1 cellular context compared by ENCODE assay signal in the genomic region with DNA sequence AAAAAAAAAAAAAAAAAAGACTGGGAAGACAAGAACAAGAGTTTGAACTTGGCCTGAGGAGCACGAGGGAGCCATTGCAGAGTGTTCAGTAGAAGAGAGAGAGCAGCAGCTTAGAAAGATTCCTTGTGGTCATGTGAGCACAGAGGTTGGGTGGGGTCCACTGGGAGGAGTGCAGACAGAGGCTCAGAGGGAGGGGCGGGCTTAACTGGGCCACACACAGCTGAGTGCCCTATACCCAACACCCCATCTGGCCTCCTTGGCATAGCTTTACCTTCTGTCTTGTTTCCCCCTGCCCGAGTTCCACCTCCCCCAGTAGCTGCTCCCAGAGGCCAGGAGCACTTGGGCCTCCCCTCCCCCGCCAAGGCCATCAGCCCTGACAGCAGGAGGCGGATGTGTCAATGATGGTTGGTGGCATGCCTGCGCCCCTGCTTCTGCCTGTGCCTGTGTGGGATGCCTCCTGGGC.
TF ChIP-seq lines count a peak whose summit lies in the region.

No MANE protein-coding gene starts in this region.

TF ChIP-seq in GM23338, 12 proteins besides CTCF, POLR2A, EP300 and RAD21:
- TF ChIP-seq, protein P1, sequence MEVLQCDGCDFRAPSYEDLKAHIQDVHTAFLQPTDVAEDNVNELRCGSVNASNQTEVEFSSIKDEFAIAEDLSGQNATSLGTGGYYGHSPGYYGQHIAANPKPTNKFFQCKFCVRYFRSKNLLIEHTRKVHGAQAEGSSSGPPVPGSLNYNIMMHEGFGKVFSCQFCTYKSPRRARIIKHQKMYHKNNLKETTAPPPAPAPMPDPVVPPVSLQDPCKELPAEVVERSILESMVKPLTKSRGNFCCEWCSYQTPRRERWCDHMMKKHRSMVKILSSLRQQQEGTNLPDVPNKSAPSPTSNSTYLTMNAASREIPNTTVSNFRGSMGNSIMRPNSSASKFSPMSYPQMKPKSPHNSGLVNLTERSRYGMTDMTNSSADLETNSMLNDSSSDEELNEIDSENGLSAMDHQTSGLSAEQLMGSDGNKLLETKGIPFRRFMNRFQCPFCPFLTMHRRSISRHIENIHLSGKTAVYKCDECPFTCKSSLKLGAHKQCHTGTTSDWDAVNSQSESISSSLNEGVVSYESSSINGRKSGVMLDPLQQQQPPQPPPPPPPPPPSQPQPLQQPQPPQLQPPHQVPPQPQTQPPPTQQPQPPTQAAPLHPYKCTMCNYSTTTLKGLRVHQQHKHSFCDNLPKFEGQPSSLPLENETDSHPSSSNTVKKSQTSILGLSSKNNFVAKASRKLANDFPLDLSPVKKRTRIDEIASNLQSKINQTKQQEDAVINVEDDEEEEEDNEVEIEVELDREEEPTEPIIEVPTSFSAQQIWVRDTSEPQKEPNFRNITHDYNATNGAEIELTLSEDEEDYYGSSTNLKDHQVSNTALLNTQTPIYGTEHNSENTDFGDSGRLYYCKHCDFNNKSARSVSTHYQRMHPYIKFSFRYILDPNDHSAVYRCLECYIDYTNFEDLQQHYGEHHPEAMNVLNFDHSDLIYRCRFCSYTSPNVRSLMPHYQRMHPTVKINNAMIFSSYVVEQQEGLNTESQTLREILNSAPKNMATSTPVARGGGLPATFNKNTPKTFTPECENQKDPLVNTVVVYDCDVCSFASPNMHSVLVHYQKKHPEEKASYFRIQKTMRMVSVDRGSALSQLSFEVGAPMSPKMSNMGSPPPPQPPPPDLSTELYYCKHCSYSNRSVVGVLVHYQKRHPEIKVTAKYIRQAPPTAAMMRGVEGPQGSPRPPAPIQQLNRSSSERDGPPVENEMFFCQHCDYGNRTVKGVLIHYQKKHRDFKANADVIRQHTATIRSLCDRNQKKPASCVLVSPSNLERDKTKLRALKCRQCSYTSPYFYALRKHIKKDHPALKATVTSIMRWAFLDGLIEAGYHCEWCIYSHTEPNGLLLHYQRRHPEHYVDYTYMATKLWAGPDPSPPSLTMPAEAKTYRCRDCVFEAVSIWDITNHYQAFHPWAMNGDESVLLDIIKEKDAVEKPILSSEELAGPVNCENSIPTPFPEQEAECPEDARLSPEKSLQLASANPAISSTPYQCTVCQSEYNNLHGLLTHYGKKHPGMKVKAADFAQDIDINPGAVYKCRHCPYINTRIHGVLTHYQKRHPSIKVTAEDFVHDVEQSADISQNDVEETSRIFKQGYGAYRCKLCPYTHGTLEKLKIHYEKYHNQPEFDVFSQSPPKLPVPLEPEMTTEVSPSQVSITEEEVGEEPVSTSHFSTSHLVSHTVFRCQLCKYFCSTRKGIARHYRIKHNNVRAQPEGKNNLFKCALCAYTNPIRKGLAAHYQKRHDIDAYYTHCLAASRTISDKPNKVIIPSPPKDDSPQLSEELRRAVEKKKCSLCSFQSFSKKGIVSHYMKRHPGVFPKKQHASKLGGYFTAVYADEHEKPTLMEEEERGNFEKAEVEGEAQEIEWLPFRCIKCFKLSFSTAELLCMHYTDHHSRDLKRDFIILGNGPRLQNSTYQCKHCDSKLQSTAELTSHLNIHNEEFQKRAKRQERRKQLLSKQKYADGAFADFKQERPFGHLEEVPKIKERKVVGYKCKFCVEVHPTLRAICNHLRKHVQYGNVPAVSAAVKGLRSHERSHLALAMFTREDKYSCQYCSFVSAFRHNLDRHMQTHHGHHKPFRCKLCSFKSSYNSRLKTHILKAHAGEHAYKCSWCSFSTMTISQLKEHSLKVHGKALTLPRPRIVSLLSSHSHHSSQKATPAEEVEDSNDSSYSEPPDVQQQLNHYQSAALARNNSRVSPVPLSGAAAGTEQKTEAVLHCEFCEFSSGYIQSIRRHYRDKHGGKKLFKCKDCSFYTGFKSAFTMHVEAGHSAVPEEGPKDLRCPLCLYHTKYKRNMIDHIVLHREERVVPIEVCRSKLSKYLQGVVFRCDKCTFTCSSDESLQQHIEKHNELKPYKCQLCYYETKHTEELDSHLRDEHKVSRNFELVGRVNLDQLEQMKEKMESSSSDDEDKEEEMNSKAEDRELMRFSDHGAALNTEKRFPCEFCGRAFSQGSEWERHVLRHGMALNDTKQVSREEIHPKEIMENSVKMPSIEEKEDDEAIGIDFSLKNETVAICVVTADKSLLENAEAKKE (CRISPR knock-in tag; IDR thresholded peaks at IDR 0.05) = no peak
- peak; percentile 80; the same call in 1 of the 2 replicates for TF ChIP-seq NANOG (IDR thresholded peaks at IDR 0.05; ENCODE audit: borderline replicate concordance)
- no peak for TF ChIP-seq JUNB (IDR thresholded peaks at IDR 0.05; ENCODE audit: unreplicated experiment)
- TF ChIP-seq, protein P2, sequence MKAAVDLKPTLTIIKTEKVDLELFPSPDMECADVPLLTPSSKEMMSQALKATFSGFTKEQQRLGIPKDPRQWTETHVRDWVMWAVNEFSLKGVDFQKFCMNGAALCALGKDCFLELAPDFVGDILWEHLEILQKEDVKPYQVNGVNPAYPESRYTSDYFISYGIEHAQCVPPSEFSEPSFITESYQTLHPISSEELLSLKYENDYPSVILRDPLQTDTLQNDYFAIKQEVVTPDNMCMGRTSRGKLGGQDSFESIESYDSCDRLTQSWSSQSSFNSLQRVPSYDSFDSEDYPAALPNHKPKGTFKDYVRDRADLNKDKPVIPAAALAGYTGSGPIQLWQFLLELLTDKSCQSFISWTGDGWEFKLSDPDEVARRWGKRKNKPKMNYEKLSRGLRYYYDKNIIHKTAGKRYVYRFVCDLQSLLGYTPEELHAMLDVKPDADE (IDR thresholded peaks at IDR 0.05) = peak; percentile 69; the same call in 1 of the 2 replicates
- TF ChIP-seq ZNF114 (CRISPR knock-in tag; IDR thresholded peaks at IDR 0.05) = no peak
- TF ChIP-seq EZH2 (IDR thresholded peaks at IDR 0.05; ENCODE audit: low read depth, unreplicated experiment) = no peak
- no peak for TF ChIP-seq ZNF331 (CRISPR knock-in tag; IDR thresholded peaks at IDR 0.05; ENCODE audit: low read depth)
- TF ChIP-seq, protein P3, sequence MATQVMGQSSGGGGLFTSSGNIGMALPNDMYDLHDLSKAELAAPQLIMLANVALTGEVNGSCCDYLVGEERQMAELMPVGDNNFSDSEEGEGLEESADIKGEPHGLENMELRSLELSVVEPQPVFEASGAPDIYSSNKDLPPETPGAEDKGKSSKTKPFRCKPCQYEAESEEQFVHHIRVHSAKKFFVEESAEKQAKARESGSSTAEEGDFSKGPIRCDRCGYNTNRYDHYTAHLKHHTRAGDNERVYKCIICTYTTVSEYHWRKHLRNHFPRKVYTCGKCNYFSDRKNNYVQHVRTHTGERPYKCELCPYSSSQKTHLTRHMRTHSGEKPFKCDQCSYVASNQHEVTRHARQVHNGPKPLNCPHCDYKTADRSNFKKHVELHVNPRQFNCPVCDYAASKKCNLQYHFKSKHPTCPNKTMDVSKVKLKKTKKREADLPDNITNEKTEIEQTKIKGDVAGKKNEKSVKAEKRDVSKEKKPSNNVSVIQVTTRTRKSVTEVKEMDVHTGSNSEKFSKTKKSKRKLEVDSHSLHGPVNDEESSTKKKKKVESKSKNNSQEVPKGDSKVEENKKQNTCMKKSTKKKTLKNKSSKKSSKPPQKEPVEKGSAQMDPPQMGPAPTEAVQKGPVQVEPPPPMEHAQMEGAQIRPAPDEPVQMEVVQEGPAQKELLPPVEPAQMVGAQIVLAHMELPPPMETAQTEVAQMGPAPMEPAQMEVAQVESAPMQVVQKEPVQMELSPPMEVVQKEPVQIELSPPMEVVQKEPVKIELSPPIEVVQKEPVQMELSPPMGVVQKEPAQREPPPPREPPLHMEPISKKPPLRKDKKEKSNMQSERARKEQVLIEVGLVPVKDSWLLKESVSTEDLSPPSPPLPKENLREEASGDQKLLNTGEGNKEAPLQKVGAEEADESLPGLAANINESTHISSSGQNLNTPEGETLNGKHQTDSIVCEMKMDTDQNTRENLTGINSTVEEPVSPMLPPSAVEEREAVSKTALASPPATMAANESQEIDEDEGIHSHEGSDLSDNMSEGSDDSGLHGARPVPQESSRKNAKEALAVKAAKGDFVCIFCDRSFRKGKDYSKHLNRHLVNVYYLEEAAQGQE (IDR thresholded peaks at IDR 0.05; ENCODE audit: unreplicated experiment) = no peak
- no peak for TF ChIP-seq EZH2phosphoT487 (IDR thresholded peaks at IDR 0.05; ENCODE audit: unreplicated experiment)
- no peak for TF ChIP-seq POLR2AphosphoS5 (IDR thresholded peaks at IDR 0.05; ENCODE audit: low read depth)
- 0 out of 2 replicates have a peak, but pooled peaks have one; percentile 13 for TF ChIP-seq CREB1 (CRISPR knock-in tag; IDR thresholded peaks at IDR 0.05; ENCODE audit: low read depth)
- no peak for TF ChIP-seq STAT1 (IDR thresholded peaks at IDR 0.05; ENCODE audit: unreplicated experiment)
